ENCODE assay signal across 1 cellular context in the genomic region with DNA sequence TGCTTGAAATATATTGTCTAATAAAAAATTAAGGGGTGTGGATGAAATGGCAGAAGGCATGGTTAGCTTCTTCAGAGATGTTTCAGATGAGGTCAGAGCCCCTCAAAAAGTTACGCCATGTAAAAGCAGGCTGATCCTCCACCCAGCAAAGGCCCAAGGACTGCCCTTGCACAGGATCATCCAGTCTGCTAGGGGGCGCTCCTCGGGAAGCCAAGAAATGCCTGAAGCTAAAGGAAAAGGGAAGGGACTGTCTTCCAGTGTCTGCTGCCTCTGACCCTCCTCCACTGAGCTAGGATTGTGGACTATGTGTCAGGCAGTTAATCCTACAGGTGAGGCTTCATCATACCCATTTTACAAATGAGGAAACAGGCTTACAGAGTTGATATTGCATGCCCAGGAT.
TF ChIP-seq lines count a peak whose summit lies in the region.

No MANE protein-coding gene starts in this region.

TF ChIP-seq in WTC11, 78 proteins besides CTCF, POLR2A, EP300 and RAD21:
- TF ChIP-seq RORB (CRISPR knock-in tag; IDR thresholded peaks at IDR 0.05) = no peak
- TF ChIP-seq, protein P1, sequence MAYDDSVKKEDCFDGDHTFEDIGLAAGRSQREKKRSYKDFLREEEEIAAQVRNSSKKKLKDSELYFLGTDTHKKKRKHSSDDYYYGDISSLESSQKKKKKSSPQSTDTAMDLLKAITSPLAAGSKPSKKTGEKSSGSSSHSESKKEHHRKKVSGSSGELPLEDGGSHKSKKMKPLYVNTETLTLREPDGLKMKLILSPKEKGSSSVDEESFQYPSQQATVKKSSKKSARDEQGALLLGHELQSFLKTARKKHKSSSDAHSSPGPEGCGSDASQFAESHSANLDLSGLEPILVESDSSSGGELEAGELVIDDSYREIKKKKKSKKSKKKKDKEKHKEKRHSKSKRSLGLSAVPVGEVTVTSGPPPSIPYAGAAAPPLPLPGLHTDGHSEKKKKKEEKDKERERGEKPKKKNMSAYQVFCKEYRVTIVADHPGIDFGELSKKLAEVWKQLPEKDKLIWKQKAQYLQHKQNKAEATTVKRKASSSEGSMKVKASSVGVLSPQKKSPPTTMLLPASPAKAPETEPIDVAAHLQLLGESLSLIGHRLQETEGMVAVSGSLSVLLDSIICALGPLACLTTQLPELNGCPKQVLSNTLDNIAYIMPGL (CRISPR knock-in tag; IDR thresholded peaks at IDR 0.05) = no peak
